In the genomic region with DNA sequence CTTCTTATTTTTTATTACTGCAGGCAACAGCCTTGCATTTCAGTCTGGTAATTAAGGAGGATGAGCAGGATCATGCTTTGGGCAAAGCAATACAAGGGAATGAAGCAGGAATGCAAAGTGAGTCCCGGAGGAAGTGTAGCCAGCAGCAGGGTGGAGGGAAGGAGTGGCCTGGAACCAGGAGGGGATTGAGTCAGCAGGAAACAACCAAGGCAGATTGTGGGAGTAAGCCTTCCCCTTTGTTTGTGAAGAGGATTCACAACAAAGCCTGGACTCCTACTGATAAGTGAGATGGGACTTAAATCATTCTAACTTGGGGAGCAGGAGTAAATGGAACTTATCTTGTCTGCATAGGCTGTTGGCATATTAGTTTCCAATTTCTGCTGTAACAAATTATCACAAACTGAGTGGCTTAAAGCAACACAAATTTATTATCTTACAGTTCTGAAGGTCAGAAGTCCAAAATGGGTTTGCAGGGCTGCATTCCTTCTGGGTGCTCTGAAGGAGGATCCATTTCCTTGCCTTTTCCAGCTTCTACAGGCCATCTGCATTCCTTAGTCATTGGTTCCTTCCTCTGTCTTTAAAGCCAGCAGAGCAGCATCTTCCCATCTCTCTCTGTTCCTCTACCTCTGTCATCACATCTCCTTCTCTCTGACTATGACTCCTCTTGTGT, we compare ENCODE assay signal across 12 cellular contexts.
DNase-seq lines count a peak whose midpoint lies in the region; ATAC-seq and TF ChIP-seq lines count a peak whose summit lies in the region.
"Had no signal": no experiment of that assay in that cellular context is flagged by ENCODE, and none has a peak within 500 bp of the region (broad histone marks: within the 10 kb centered on the region; RNA-seq: fewer than 3 reads in every experiment).

No MANE protein-coding gene starts in this region.

- H3K4me3 ChIP-seq in cardiac fibroblast (replicated peaks in 1 of 2; ENCODE audit: low read depth in 2 of 2, low read length in 2 of 2) (no peak overlapping the region), gastrocnemius medialis (no peak overlapping the region)

- no peak for TF ChIP-seq POLR2A in gastrocnemius medialis (IDR thresholded peaks at IDR 0.05)

- H3K27me3 ChIP-seq in gastrocnemius medialis = no peaks in the 10 kb centered on the region

- in situ Hi-C loops in gastrocnemius medialis (cut with MboI; ENCODE audit: low sequenced_read_pairs in 4 of 4) = no loop called here

- intact Hi-C loops in gastrocnemius medialis (cut with DNase I; ENCODE audit: low total_unique reads) = no loop called here
- intact Hi-C loops in posterior cingulate gyrus (cut with DNase I) = no loop called here

- ATAC-seq in gastrocnemius medialis (no peak), GM18511 (IDR thresholded peaks at IDR 0.05; ENCODE audit: unreplicated experiment) (no peak)

- no peak overlapping the region for H3K27ac ChIP-seq in gastrocnemius medialis

- no peaks in the 10 kb centered on the region for H3K9me3 ChIP-seq in gastrocnemius medialis

- TF ChIP-seq CTCF in cardiac fibroblast (IDR thresholded peaks at IDR 0.05; ENCODE audit: low read depth, low read length) = no peak
- TF ChIP-seq CTCF in gastrocnemius medialis (IDR thresholded peaks at IDR 0.05 in 4 of 5, conservative IDR thresholded peaks at IDR 0.05 in 1 of 5) = no peak

- DNase-seq in AG20443 (ENCODE audit: low spot score) (peak; percentile 64), LHCN-M2 (ENCODE audit: low read depth) (peak; percentile 72), cardiac fibroblast (ENCODE audit: low read depth in 2 of 2) (peak; percentile 57 to 62), left kidney (ENCODE audit: low read depth, low spot score) (peak; percentile 65), gastrocnemius medialis (no peak), posterior cingulate gyrus (no peak), HT-29 (ENCODE audit: low spot score) (no peak)
- DNase-seq: activated T-cell treated with anti-CD3 and anti-CD28 coated beads for 4 hours; COR-L47; effector memory CD4-positive, alpha-beta T cell; NCI-H1048 had no signal

- no peaks in the 10 kb centered on the region for H3K36me3 ChIP-seq in gastrocnemius medialis

- H3K4me1 ChIP-seq in gastrocnemius medialis = no peaks in the 10 kb centered on the region

Comparison
In these comparisons a context has a peak if more than half of its experiments do, and no peak if none do; other contexts are left out.
1. DNase-seq: peak in AG20443 (single experiment), LHCN-M2 (single experiment), cardiac fibroblast (2 of 2) and left kidney (single experiment); none in gastrocnemius medialis (0 of 2), posterior cingulate gyrus (0 of 10) and HT-29 (single experiment).